ENCODE assay signal across 12 cellular contexts in the genomic region with DNA sequence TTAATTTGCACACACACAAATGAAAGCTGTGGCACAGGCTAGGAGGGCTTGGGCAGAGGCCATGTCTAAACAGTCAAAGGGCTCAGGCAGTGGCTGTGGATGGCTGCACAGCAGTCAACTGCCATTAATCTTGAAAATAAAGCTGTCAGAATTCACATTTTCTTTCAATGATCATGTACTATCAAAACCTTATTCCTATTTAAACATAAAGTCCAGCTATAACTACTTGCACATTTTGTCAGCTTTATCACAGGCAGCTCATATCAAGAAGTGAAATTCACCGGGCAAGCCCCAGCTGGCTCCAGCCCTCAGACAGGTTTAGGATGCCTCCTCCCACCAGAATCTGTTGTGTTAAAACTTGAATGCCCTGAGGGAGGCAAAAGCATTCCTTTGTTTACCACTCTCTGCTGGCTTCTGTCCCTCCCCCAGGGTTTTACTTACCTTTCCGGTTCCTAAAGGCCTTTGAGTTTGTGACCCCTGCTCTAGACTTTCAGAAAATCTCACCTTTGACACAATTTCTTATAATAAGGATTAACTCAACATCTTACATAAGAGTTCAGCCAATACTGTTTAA. TPM values are rescaled to one million over a fixed set of nuclear protein-coding genes. Genes with fewer than 3 reads are reported as not detected.
A peak's percentile ranks its signal among the peaks of the same experiment; 100 is the strongest.
DNase-seq lines count a peak whose midpoint lies in the region; ATAC-seq, FAIRE-seq and TF ChIP-seq lines count a peak whose summit lies in the region.
"Had no signal": no experiment of that assay in that cellular context is flagged by ENCODE, and none has a peak within 500 bp of the region (broad histone marks: within the 10 kb centered on the region; RNA-seq: fewer than 3 reads in every experiment).

No MANE protein-coding gene starts in this region.

- ATAC-seq in CD4-positive, alpha-beta T cell (ENCODE audit: poor library complexity): no peak
- ATAC-seq in activated CD4-positive, CD25-positive, alpha-beta regulatory T cell treated with anti-CD3 and anti-CD28 coated beads, Interleukin-2, amount 50 U/mL, for 24 hours: no peak

- FAIRE-seq in keratinocyte (lab: Jason Lieb, UNC): peak; percentile 95

- no peaks in the 10 kb centered on the region for H3K9me3 Mint-ChIP-seq in CD4-positive, alpha-beta T cell

- peaks cover 10% of the 10 kb centered on the region for H3K4me1 ChIP-seq in HAP-1
- peaks cover 43% of the 10 kb centered on the region for H3K4me1 ChIP-seq in keratinocyte (ENCODE audit: control insufficient read depth, extremely low read depth, insufficient read depth, low read length)

- H3K4me3 Mint-ChIP-seq in CD4-positive, alpha-beta T cell: no peak overlapping the region
- H3K4me3 Mint-ChIP-seq: B cell had no signal

- peaks cover 3% of the 10 kb centered on the region for H3K4me1 Mint-ChIP-seq in CD4-positive, alpha-beta T cell (ENCODE audit: low read depth)
- H3K4me1 Mint-ChIP-seq: B cell had no signal

- in situ Hi-C loops in HAP-1 (cut with MboI; ENCODE audit: low sequenced_read_pairs): loop anchor here (25.0 kb wide), 1 partner anchor 419 kb away; a partner anchor contains a TSS

- intact Hi-C loops in CD4-positive, alpha-beta T cell (cut with DNase I, micrococcal nuclease): no loop called here

- H3K9me3 ChIP-seq in HAP-1: no peaks in the 10 kb centered on the region
- H3K9me3 ChIP-seq in keratinocyte (ENCODE audit: control insufficient read depth, low read depth, low read length): no peaks in the 10 kb centered on the region
- H3K9me3 ChIP-seq in CD4-positive, alpha-beta T cell (ENCODE audit: control insufficient read depth, low read length): no peaks in the 10 kb centered on the region

- H3K27me3 ChIP-seq in HAP-1 (ENCODE audit: low read depth) (no peaks in the 10 kb centered on the region), keratinocyte (ENCODE audit: control insufficient read depth, extremely low read depth, insufficient read depth, low read length) (no peaks in the 10 kb centered on the region)
- no peaks in the 10 kb centered on the region for H3K27me3 ChIP-seq in CD4-positive, alpha-beta T cell (ENCODE audit: control insufficient read depth, insufficient read depth, low read length)
- H3K27me3 ChIP-seq: cardiac muscle cell had no signal

- H3K4me3 ChIP-seq in HAP-1: no peak overlapping the region
- H3K4me3 ChIP-seq in keratinocyte (ENCODE audit: control insufficient read depth in 2 of 3, extremely low read depth in 1 of 3, insufficient read depth in 2 of 3, low read depth in 1 of 3, low read length in 3 of 3): peak overlapping the region in 2 of 3 experiments; percentile 2 to 4
- H3K4me3 ChIP-seq: cardiac muscle cell had no signal

- no peaks in the 10 kb centered on the region for H3K79me2 ChIP-seq in keratinocyte (ENCODE audit: control insufficient read depth, insufficient read depth, low read length)

- H4K20me1 ChIP-seq in keratinocyte (ENCODE audit: control insufficient read depth, extremely low read depth, insufficient read depth, low read length): no peaks in the 10 kb centered on the region

- H2AFZ ChIP-seq in keratinocyte (ENCODE audit: control insufficient read depth, low read length): peak overlapping the region; percentile 1

- H3K36me3 ChIP-seq in HAP-1 (replicated peaks) (no peaks in the 10 kb centered on the region), keratinocyte (ENCODE audit: control insufficient read depth in 2 of 2, extremely low read depth in 1 of 2, insufficient read depth in 2 of 2, low read length in 2 of 2) (no peaks in the 10 kb centered on the region)
- H3K36me3 ChIP-seq: cardiac muscle cell had no signal

- CTCF ChIA-PET in RWPE1 (lab: Yijun Ruan, JAX): interaction anchor here (0.6 to 0.7 kb wide), 3 partner anchors 136 to 151 kb away, joined by 3 to 8 read pairs (median 3); no protein-coding TSS in a partner anchor
- CTCF ChIA-PET in CD4-positive, alpha-beta T cell (lab: Charles Lee): no interaction called here

- H3K36me3 Mint-ChIP-seq in CD4-positive, alpha-beta T cell (ENCODE audit: low read depth): no peaks in the 10 kb centered on the region

- H3K27ac ChIP-seq in C4-2B (peak overlapping the region; percentile 38), RWPE1 (peak overlapping the region; percentile 57), keratinocyte (ENCODE audit: control insufficient read depth, insufficient read depth, low read length) (peak overlapping the region; percentile 63)
- H3K27ac ChIP-seq in CD4-positive, alpha-beta T cell (ENCODE audit: low read depth, low read length): no peak overlapping the region
- H3K27ac ChIP-seq: cardiac muscle cell, KMS-11 had no signal

- peak overlapping the region; percentile 62 for H3K4me2 ChIP-seq in keratinocyte (ENCODE audit: control insufficient read depth, extremely low read depth, insufficient read depth, low read depth, low read length)
- H3K4me2 ChIP-seq: KMS-11 had no signal

- no peak overlapping the region for H3K27ac Mint-ChIP-seq in CD4-positive, alpha-beta T cell
- H3K27ac Mint-ChIP-seq: B cell had no signal

- no peaks in the 10 kb centered on the region for H3K9me1 ChIP-seq in keratinocyte (ENCODE audit: control insufficient read depth, extremely low read depth, insufficient read depth, low read length)

- TF ChIP-seq CTCF in C4-2B (conservative IDR thresholded peaks at IDR 0.05) (no peak), RWPE1 (conservative IDR thresholded peaks at IDR 0.05; ENCODE audit: low read depth) (no peak), keratinocyte (optimal IDR thresholded peaks at IDR 0.05 in 1 of 3, IDR thresholded peaks at IDR 0.05 in 1 of 3, conservative IDR thresholded peaks at IDR 0.05 in 1 of 3; ENCODE audit: extremely low read depth in 1 of 3, insufficient read depth in 2 of 3, low read length in 3 of 3) (no peak)
- TF ChIP-seq CTCF in CD4-positive, alpha-beta T cell (IDR thresholded peaks at IDR 0.05): no peak

- H3K27me3 Mint-ChIP-seq in CD4-positive, alpha-beta T cell: no peaks in the 10 kb centered on the region

- peak overlapping the region; percentile 31 for H3K9ac ChIP-seq in keratinocyte (ENCODE audit: control insufficient read depth, extremely low read depth, insufficient read depth, low read length)
- H3K9ac ChIP-seq: KMS-11 had no signal

- DNase-seq in HAP-1 (ENCODE audit: low spot score in 2 of 2) (peak; percentile 58 to 63), RWPE1 (ENCODE audit: low spot score) (peak; percentile 91), keratinocyte (ENCODE audit: low read depth, low spot score) (peak; percentile 73), hepatic stellate cell (ENCODE audit: low spot score) (no peak), inferior parietal cortex (ENCODE audit: extremely low spot score) (no peak)
- DNase-seq in CD4-positive, alpha-beta T cell: no peak

- POLR2A ChIA-PET in RWPE1 (lab: Yijun Ruan, JAX; ENCODE audit: low non-redundant PET): interaction anchor here (1.0 kb wide), 1 partner anchor 55 kb away, joined by 3 read pairs; a partner anchor contains a TSS
- POLR2A ChIA-PET in CD4-positive, alpha-beta T cell (lab: Charles Lee): no interaction called here

- dilution Hi-C loops in keratinocyte (cut with MboI; ENCODE audit: extremely low pct_ligation_motif_present, low sequenced_read_pairs): no loop called here

RNA-seq across cellular contexts. Expression of a gene that starts 54.9 kb away (rescaled TPM):
- 37.6 to 45.9 TPM (median 42.9 TPM) in 3 replicates for polyA plus RNA-seq in keratinocyte
- 62.9 TPM for polyA plus RNA-seq in keratinocyte (2011; ENCODE audit: low read depth)
- polyA plus RNA-seq in keratinocyte (2011; cell fraction: cytosol; rRNA removed): 32.0 and 46.3 TPM in 2 replicates
- polyA plus RNA-seq in keratinocyte (2011; cell fraction: nucleus; rRNA removed): 38.5 and 43.3 TPM in 2 replicates
- 25.5 and 51.0 TPM in 2 replicates for polyA plus RNA-seq in keratinocyte (2012; ENCODE audit: low replicate concordance)
- 6.6 to 20.9 TPM (median 16.2 TPM) in 3 replicates for polyA minus RNA-seq in keratinocyte
- polyA minus RNA-seq in keratinocyte (2011; cell fraction: cytosol; rRNA and poly(A)+ RNA removed): 22.4 TPM
- 14.1 and 36.8 TPM in 2 replicates for polyA minus RNA-seq in keratinocyte (2011; cell fraction: nucleus; rRNA and poly(A)+ RNA removed)
- 1 to 10 TPM; 7.2 to 9.4 TPM for total RNA-seq in CD4-positive, alpha-beta T cell
- polyA plus RNA-seq: neural cell had no signal

Comparison
In these comparisons a context has a peak if more than half of its experiments do, and no peak if none do; other contexts are left out.
1. DNase-seq: peak in HAP-1 (2 of 2), RWPE1 (single experiment) and keratinocyte (single experiment); none in CD4-positive, alpha-beta T cell (0 of 10), hepatic stellate cell (single experiment) and inferior parietal cortex (single experiment).